6 cellular contexts compared by ENCODE assay signal in genomic region chr12:48998497-48999353, GRCh38. TPM values are rescaled to one million over a fixed set of nuclear protein-coding genes. Genes with fewer than 3 reads are reported as not detected.
DNase-seq lines count a peak whose midpoint lies in the region; ATAC-seq, FAIRE-seq and TF ChIP-seq lines count a peak whose summit lies in the region.

No MANE protein-coding gene starts in this region.

- H3K79me2 ChIP-seq in smooth muscle cell (ENCODE audit: low read depth), result no peaks in the 10 kb centered on the region

- no peak overlapping the region for H3K27ac ChIP-seq in esophagus (ENCODE audit: low read depth in 2 of 2, low read length in 1 of 2)
- H3K27ac ChIP-seq in smooth muscle cell (ENCODE audit: low read depth), result no peak overlapping the region

- peaks cover 6% of the 10 kb centered on the region for H3F3A ChIP-seq in smooth muscle cell (ENCODE audit: low read depth)

- peaks cover 15% of the 10 kb centered on the region for H4K20me1 ChIP-seq in smooth muscle cell (ENCODE audit: low read depth)

- no peak for TF ChIP-seq CTCF in smooth muscle cell (IDR thresholded peaks at IDR 0.05; ENCODE audit: borderline replicate concordance, insufficient read depth, poor library complexity, severe bottlenecking)

- peak; percentile 23 for ATAC-seq in GM18907 (IDR thresholded peaks at IDR 0.05; ENCODE audit: unreplicated experiment)

- DNase-seq in NT2/D1 (ENCODE audit: low read depth, low spot score) (no peak), smooth muscle cell (lab: John Stamatoyannopoulos, UW; ENCODE audit: unreplicated experiment) (no peak), urothelium cell line (ENCODE audit: low spot score) (no peak)
- DNase-seq in activated CD4-positive, CD25-positive, alpha-beta regulatory T cell (lab: John Stamatoyannopoulos, UW), result no peak

- H3K4me1 ChIP-seq in NT2/D1 (ENCODE audit: insufficient read depth, insufficient read length) (peaks cover 12% of the 10 kb centered on the region), esophagus (ENCODE audit: control insufficient read depth in 2 of 2, insufficient read depth in 2 of 2, low read length in 1 of 2) (peaks cover 11 to 24% of the 10 kb centered on the region in 2 donors), smooth muscle cell (ENCODE audit: low read depth) (peaks cover 11% of the 10 kb centered on the region)

- 0 to 1% methylated on average over 31 to 48 of the region's 48 CpGs for WGBS in esophagus, 2 donors
- 5% methylated on average over 40 of the region's 48 CpGs for WGBS in smooth muscle cell (ENCODE audit: low lambda C conversion rate)

- H2AFZ ChIP-seq in smooth muscle cell (ENCODE audit: low read depth), result no peak overlapping the region

- peaks cover 58% of the 10 kb centered on the region for H3K27me3 ChIP-seq in NT2/D1 (ENCODE audit: insufficient read depth, insufficient read length)
- H3K27me3 ChIP-seq in esophagus (ENCODE audit: control insufficient read depth in 1 of 2, insufficient read depth in 2 of 2, low read length in 2 of 2), result peaks cover 0 to 7% of the 10 kb centered on the region in 2 donors
- H3K27me3 ChIP-seq in smooth muscle cell (ENCODE audit: low read depth), result peaks cover 44% of the 10 kb centered on the region

- peak overlapping the region; percentile 94 for H3K4me2 ChIP-seq in smooth muscle cell

- no peak for FAIRE-seq in urothelium cell line (lab: Jason Lieb, UNC)

- no peaks in the 10 kb centered on the region for H3K9me3 ChIP-seq in NT2/D1 (ENCODE audit: insufficient read depth, low read length)
- no peaks in the 10 kb centered on the region for H3K9me3 ChIP-seq in esophagus (ENCODE audit: control insufficient read depth in 2 of 2, insufficient read depth in 1 of 2, low read depth in 1 of 2, low read length in 1 of 2)
- no peaks in the 10 kb centered on the region for H3K9me3 ChIP-seq in smooth muscle cell (replicated peaks; ENCODE audit: low read depth)

- H3K36me3 ChIP-seq in NT2/D1 (ENCODE audit: insufficient read depth, insufficient read length, low read length), result peaks cover 28% of the 10 kb centered on the region
- peaks cover 8 to 19% of the 10 kb centered on the region in 2 donors for H3K36me3 ChIP-seq in esophagus (ENCODE audit: control insufficient read depth in 2 of 2, insufficient read depth in 2 of 2, low read length in 1 of 2)
- H3K36me3 ChIP-seq in smooth muscle cell (ENCODE audit: low read depth), result peaks cover 5% of the 10 kb centered on the region

- H3K4me3 ChIP-seq in NT2/D1 (ENCODE audit: insufficient read length, low read depth), result peak overlapping the region; percentile 71
- peak overlapping the region; percentile 28 to 45 for H3K4me3 ChIP-seq in esophagus (ENCODE audit: low read depth in 1 of 2, low read length in 2 of 2)
- H3K4me3 ChIP-seq in smooth muscle cell, result peak overlapping the region; percentile 56

- H3K9ac ChIP-seq in NT2/D1 (ENCODE audit: insufficient read length, low read depth) (peak overlapping the region; percentile 75), smooth muscle cell (ENCODE audit: low read depth) (no peak overlapping the region)

RNA-seq across cellular contexts. Expression of gene DDN, which starts 0.5 kb away (rescaled TPM):
- under 1 TPM; 0.12 to 0.29 TPM for polyA plus RNA-seq in esophagus
- 0.13 and 1.8 TPM in 2 replicates for total RNA-seq in smooth muscle cell
- polyA plus RNA-seq in smooth muscle cell, result 0.03 and 1.2 TPM in 2 replicates

RNA-seq across cellular contexts. Expression of gene PRKAG1, which starts 19.9 kb away (rescaled TPM):
- polyA plus RNA-seq in esophagus, result 10 to 100 TPM; 52.5 to 54.7 TPM
- 61.5 and 62.6 TPM in 2 replicates for total RNA-seq in smooth muscle cell
- polyA plus RNA-seq in smooth muscle cell, result 39.4 and 42.5 TPM in 2 replicates

RNA-seq across cellular contexts. Expression of gene WNT1, which starts 20.6 kb away (rescaled TPM):
- polyA plus RNA-seq in esophagus (under 1 TPM in 1 of 2 donors, not detected in 1; 0.05 TPM), smooth muscle cell (not detected in 2 replicates)
- total RNA-seq in smooth muscle cell, result not detected in 2 replicates

RNA-seq across cellular contexts. Expression of gene WNT10B, which starts 27.2 kb away (rescaled TPM):
- polyA plus RNA-seq in esophagus (1 to 10 TPM; 1.6 to 2.1 TPM), smooth muscle cell (0.14 and 1.2 TPM in 2 replicates)
- 0.13 and 0.49 TPM in 2 replicates for total RNA-seq in smooth muscle cell

RNA-seq across cellular contexts. Expression of gene ARF3, which starts 41.4 kb away (rescaled TPM):
- polyA plus RNA-seq in esophagus (10 to 100 TPM; 58.5 to 71.5 TPM), smooth muscle cell (53.3 and 67.7 TPM in 2 replicates)
- 57.0 and 59.9 TPM in 2 replicates for total RNA-seq in smooth muscle cell
